1 cellular context compared by ENCODE assay signal in the genomic region with DNA sequence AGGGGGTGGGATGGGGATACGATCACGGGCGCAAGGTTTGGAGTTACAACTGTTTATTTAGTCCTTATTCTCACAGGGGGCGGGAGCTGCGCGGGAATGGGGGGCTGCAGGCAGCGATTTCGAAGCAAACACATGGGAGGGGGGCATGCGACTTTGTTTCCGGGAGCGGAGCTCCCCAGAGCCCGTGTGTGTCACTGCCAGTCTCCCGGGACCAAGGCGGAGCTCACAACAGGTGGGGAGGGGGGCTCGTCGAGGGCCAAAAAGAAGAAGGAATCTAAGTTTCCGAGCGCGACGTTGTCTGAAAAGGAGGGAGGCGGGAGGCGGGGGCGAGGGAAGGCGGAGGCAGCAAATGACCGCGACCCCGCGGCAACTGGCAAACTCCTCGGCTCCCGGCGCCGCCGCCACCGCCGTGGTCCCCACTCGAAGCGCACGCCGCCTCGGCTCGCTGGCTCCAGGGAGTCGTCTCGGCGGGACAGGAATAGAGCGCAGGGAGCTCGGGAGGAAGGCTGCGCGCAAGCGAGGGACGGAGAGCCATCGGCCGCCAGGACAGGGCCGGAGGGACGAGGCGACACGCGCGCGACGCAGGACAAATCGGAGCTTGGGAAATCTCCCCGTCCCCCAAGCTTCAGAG.
TF ChIP-seq lines count a peak whose summit lies in the region.

No MANE protein-coding gene starts in this region.

TF ChIP-seq in HepG2, 621 proteins besides CTCF, POLR2A, EP300 and RAD21 (continued from another document and continues in another):
- TF ChIP-seq AGO1 (IDR thresholded peaks at IDR 0.05; ENCODE audit: low read depth, low read length, poor library complexity, severe bottlenecking) (peak; percentile 62), ZNF770 (CRISPR knock-in tag; IDR thresholded peaks at IDR 0.05) (0 out of 2 replicates have a peak, but pooled peaks have one; percentile 15), ZNF572 (CRISPR knock-in tag; IDR thresholded peaks at IDR 0.05) (0 out of 2 replicates have a peak, but pooled peaks have one; percentile 56), FOXK1 (CRISPR knock-in tag; IDR thresholded peaks at IDR 0.05; ENCODE audit: borderline replicate concordance, low read depth) (0 out of 2 replicates have a peak, but pooled peaks have one; percentile 24), MED8 (CRISPR knock-in tag; IDR thresholded peaks at IDR 0.05; ENCODE audit: insufficient replicate concordance) (peak; percentile 43), HOXA9 (CRISPR knock-in tag; IDR thresholded peaks at IDR 0.05; ENCODE audit: borderline replicate concordance) (peak; percentile 80), MIXL1 (CRISPR knock-in tag; IDR thresholded peaks at IDR 0.05) (0 out of 2 replicates have a peak, but pooled peaks have one; percentile 13), HNRNPLL (IDR thresholded peaks at IDR 0.05; ENCODE audit: low read depth, low read length, poor library complexity, severe bottlenecking) (peak; percentile 44), YEATS4 (CRISPR knock-in tag; IDR thresholded peaks at IDR 0.05; ENCODE audit: borderline replicate concordance) (peak; percentile 41), ZNF580 (CRISPR knock-in tag; IDR thresholded peaks at IDR 0.05; ENCODE audit: borderline replicate concordance, low read depth) (0 out of 2 replicates have a peak, but pooled peaks have one; percentile 43), ATF4 (CRISPR knock-in tag; IDR thresholded peaks at IDR 0.05) (peak in 1 of 2 experiments; percentile 38; a peak in 1 of 4 replicates), RFXANK (CRISPR knock-in tag; IDR thresholded peaks at IDR 0.05) (no peak), CREBL2 (CRISPR knock-in tag; IDR thresholded peaks at IDR 0.05; ENCODE audit: borderline replicate concordance) (0 out of 2 replicates have a peak, but pooled peaks have one; percentile 20), ZNF607 (CRISPR knock-in tag; IDR thresholded peaks at IDR 0.05; ENCODE audit: borderline replicate concordance) (peak; percentile 46; the same call in 1 of the 2 replicates), ASH2L (IDR thresholded peaks at IDR 0.05; ENCODE audit: insufficient read length, low read depth, low read length) (peak; percentile 59), ZNF510 (CRISPR knock-in tag; IDR thresholded peaks at IDR 0.05; ENCODE audit: low read depth) (peak; percentile 14; the same call in 1 of the 2 replicates), ETV5 (CRISPR knock-in tag; IDR thresholded peaks at IDR 0.05; ENCODE audit: borderline replicate concordance) (no peak; the same call in 1 of the 2 replicates), PHF8 (CRISPR knock-in tag; IDR thresholded peaks at IDR 0.05) (peak; percentile 64), KDM5B (CRISPR knock-in tag; IDR thresholded peaks at IDR 0.05; ENCODE audit: borderline replicate concordance) (peak; percentile 65; the same call in 1 of the 2 replicates)
- TF ChIP-seq, protein P1, sequence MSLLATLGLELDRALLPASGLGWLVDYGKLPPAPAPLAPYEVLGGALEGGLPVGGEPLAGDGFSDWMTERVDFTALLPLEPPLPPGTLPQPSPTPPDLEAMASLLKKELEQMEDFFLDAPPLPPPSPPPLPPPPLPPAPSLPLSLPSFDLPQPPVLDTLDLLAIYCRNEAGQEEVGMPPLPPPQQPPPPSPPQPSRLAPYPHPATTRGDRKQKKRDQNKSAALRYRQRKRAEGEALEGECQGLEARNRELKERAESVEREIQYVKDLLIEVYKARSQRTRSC (CRISPR knock-in tag; IDR thresholded peaks at IDR 0.05; ENCODE audit: low read depth): 0 out of 2 replicates have a peak, but pooled peaks have one; percentile 23
- TF ChIP-seq, protein P2, sequence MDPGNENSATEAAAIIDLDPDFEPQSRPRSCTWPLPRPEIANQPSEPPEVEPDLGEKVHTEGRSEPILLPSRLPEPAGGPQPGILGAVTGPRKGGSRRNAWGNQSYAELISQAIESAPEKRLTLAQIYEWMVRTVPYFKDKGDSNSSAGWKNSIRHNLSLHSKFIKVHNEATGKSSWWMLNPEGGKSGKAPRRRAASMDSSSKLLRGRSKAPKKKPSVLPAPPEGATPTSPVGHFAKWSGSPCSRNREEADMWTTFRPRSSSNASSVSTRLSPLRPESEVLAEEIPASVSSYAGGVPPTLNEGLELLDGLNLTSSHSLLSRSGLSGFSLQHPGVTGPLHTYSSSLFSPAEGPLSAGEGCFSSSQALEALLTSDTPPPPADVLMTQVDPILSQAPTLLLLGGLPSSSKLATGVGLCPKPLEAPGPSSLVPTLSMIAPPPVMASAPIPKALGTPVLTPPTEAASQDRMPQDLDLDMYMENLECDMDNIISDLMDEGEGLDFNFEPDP (CRISPR knock-in tag; conservative IDR thresholded peaks at IDR 0.05): 0 out of 2 replicates have a peak, but pooled peaks have one; percentile 36
- TF ChIP-seq, protein P3, sequence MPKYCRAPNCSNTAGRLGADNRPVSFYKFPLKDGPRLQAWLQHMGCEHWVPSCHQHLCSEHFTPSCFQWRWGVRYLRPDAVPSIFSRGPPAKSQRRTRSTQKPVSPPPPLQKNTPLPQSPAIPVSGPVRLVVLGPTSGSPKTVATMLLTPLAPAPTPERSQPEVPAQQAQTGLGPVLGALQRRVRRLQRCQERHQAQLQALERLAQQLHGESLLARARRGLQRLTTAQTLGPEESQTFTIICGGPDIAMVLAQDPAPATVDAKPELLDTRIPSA (CRISPR knock-in tag; IDR thresholded peaks at IDR 0.05; ENCODE audit: borderline replicate concordance): 0 out of 2 replicates have a peak, but pooled peaks have one; percentile 34
- TF ChIP-seq, protein P4, sequence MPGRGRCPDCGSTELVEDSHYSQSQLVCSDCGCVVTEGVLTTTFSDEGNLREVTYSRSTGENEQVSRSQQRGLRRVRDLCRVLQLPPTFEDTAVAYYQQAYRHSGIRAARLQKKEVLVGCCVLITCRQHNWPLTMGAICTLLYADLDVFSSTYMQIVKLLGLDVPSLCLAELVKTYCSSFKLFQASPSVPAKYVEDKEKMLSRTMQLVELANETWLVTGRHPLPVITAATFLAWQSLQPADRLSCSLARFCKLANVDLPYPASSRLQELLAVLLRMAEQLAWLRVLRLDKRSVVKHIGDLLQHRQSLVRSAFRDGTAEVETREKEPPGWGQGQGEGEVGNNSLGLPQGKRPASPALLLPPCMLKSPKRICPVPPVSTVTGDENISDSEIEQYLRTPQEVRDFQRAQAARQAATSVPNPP (CRISPR knock-in tag; IDR thresholded peaks at IDR 0.05): no peak
- TF ChIP-seq, protein P5, sequence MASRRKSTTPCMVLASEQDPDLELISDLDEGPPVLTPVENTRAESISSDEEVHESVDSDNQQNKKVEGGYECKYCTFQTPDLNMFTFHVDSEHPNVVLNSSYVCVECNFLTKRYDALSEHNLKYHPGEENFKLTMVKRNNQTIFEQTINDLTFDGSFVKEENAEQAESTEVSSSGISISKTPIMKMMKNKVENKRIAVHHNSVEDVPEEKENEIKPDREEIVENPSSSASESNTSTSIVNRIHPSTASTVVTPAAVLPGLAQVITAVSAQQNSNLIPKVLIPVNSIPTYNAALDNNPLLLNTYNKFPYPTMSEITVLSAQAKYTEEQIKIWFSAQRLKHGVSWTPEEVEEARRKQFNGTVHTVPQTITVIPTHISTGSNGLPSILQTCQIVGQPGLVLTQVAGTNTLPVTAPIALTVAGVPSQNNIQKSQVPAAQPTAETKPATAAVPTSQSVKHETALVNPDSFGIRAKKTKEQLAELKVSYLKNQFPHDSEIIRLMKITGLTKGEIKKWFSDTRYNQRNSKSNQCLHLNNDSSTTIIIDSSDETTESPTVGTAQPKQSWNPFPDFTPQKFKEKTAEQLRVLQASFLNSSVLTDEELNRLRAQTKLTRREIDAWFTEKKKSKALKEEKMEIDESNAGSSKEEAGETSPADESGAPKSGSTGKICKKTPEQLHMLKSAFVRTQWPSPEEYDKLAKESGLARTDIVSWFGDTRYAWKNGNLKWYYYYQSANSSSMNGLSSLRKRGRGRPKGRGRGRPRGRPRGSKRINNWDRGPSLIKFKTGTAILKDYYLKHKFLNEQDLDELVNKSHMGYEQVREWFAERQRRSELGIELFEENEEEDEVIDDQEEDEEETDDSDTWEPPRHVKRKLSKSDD (CRISPR knock-in tag; IDR thresholded peaks at IDR 0.05; ENCODE audit: low read depth): no peak
- TF ChIP-seq, protein P6, sequence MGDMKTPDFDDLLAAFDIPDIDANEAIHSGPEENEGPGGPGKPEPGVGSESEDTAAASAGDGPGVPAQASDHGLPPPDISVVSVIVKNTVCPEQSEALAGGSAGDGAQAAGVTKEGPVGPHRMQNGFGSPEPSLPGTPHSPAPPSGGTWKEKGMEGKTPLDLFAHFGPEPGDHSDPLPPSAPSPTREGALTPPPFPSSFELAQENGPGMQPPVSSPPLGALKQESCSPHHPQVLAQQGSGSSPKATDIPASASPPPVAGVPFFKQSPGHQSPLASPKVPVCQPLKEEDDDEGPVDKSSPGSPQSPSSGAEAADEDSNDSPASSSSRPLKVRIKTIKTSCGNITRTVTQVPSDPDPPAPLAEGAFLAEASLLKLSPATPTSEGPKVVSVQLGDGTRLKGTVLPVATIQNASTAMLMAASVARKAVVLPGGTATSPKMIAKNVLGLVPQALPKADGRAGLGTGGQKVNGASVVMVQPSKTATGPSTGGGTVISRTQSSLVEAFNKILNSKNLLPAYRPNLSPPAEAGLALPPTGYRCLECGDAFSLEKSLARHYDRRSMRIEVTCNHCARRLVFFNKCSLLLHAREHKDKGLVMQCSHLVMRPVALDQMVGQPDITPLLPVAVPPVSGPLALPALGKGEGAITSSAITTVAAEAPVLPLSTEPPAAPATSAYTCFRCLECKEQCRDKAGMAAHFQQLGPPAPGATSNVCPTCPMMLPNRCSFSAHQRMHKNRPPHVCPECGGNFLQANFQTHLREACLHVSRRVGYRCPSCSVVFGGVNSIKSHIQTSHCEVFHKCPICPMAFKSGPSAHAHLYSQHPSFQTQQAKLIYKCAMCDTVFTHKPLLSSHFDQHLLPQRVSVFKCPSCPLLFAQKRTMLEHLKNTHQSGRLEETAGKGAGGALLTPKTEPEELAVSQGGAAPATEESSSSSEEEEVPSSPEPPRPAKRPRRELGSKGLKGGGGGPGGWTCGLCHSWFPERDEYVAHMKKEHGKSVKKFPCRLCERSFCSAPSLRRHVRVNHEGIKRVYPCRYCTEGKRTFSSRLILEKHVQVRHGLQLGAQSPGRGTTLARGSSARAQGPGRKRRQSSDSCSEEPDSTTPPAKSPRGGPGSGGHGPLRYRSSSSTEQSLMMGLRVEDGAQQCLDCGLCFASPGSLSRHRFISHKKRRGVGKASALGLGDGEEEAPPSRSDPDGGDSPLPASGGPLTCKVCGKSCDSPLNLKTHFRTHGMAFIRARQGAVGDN (CRISPR knock-in tag; IDR thresholded peaks at IDR 0.05): peak; percentile 70
- TF ChIP-seq, protein P7, sequence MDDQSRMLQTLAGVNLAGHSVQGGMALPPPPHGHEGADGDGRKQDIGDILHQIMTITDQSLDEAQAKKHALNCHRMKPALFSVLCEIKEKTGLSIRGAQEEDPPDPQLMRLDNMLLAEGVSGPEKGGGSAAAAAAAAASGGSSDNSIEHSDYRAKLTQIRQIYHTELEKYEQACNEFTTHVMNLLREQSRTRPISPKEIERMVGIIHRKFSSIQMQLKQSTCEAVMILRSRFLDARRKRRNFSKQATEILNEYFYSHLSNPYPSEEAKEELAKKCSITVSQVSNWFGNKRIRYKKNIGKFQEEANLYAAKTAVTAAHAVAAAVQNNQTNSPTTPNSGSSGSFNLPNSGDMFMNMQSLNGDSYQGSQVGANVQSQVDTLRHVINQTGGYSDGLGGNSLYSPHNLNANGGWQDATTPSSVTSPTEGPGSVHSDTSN (CRISPR knock-in tag; IDR thresholded peaks at IDR 0.05; ENCODE audit: borderline replicate concordance): 0 out of 2 replicates have a peak, but pooled peaks have one; percentile 17
